Comparison of ENCODE assay signal across 8 cellular contexts in the genomic region with DNA sequence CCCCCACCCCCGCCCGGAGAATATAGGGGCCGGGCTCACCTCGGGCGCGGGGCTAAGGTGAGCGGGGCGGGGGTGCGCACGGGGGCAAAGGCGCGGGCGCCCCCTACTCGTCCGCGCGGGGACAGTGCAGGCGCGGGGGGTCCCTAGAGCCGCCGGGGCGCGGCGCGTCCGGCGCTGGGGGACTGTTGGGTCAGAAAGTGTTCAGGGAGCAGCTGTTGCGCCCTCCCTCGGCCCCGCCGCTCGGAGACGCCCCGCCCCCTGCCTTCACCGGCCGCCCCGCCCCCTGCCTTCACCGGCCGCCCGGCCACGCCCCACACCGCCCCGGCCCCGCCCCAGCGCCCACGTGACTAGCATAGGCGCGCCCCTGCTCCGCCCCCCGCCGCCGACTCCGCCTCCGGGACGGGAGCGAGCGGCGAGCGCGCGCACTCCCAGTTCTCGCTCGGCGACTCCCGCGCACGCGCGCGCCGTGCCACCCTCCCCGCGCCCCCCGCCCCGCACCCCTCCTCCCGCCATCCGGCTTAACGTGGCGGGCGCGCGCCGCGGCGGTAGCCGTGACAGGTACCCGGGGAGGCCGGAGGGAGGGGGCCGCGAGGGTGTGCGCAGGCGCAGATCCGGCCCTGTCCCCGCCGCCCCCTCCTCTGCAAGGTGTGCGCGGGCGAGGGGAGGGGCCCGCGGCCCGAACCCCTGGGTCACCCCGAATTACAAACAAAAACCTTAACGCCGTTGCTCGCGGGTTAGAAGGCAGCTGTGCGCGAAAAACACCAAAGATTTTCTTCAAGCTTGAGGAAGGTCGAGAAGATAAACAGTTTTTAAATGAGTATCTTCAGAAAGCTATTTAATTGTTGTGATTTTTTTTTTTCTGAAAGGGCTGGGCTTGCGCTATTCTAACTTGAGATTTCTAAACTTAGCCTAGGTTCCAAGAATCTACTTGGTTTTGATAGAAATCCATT. TPM values are rescaled to one million over a fixed set of nuclear protein-coding genes. Genes with fewer than 3 reads are reported as not detected.
DNase-seq lines count a peak whose midpoint lies in the region; ATAC-seq and TF ChIP-seq lines count a peak whose summit lies in the region.

No MANE protein-coding gene starts in this region.

- TF ChIP-seq EP300 in stomach (IDR thresholded peaks at IDR 0.05), result no peak

- peaks cover 45% of the 10 kb centered on the region for H3F3A ChIP-seq in GM23248 (ENCODE audit: insufficient read depth)

- peaks cover 49% of the 10 kb centered on the region for H3K4me1 Mint-ChIP-seq in activated T-helper 2 cell treated with anti-CD3 and anti-CD28 coated beads, Interferon-gamma antibody, Interleukin-2, Interleukin-4, amounts not matched to agents 10 μg/mL and 5 μg/mL and 100 μg/mL, durations not matched to agents 14 hours and 24 hours and 36 hours (ENCODE audit: low read depth)
- peaks cover 58% of the 10 kb centered on the region for H3K4me1 Mint-ChIP-seq in neural crest cell

- H3K9me3 ChIP-seq in DND-41 (ENCODE audit: insufficient read depth, low read length, severe bottlenecking) (no peaks in the 10 kb centered on the region), GM23248 (ENCODE audit: low read depth) (no peaks in the 10 kb centered on the region), stomach (no peaks in the 10 kb centered on the region)

- TF ChIP-seq CTCF in DND-41 (IDR thresholded peaks at IDR 0.05; ENCODE audit: borderline replicate concordance, extremely low read depth, low read length, poor library complexity, severe bottlenecking), result peak; percentile 55
- no peak for TF ChIP-seq CTCF in fibroblast of the aortic adventitia (IDR thresholded peaks at IDR 0.05; ENCODE audit: insufficient read depth, low read length)
- TF ChIP-seq CTCF in neural crest cell (conservative IDR thresholded peaks at IDR 0.05), result peak; percentile 45
- TF ChIP-seq CTCF in stomach (IDR thresholded peaks at IDR 0.05), result peak in 1 of 7 experiments; percentile 34

- H3K27me3 Mint-ChIP-seq in activated T-helper 2 cell treated with anti-CD3 and anti-CD28 coated beads, Interferon-gamma antibody, Interleukin-2, Interleukin-4, amounts not matched to agents 10 μg/mL and 5 μg/mL and 100 μg/mL, durations not matched to agents 14 hours and 24 hours and 36 hours (ENCODE audit: low read depth), result no peaks in the 10 kb centered on the region
- no peaks in the 10 kb centered on the region for H3K27me3 Mint-ChIP-seq in neural crest cell (ENCODE audit: low read depth)

- H2AFZ ChIP-seq in DND-41 (ENCODE audit: low read depth, low read length) (peak overlapping the region; percentile 65), GM23248 (peak overlapping the region; percentile 80)

- WGBS in GM23248 (ENCODE audit: low coverage in 1 of 2, low lambda C conversion rate in 2 of 2, missing lambda C conversion rate in 2 of 2), 2 experiments, result 0 to 1% methylated on average over 18 to 76 of the region's 110 CpGs
- 0 to 1% (median 0%) methylated on average over 16 to 110 of the region's 110 CpGs for WGBS in stomach, 5 donors

- no peaks in the 10 kb centered on the region for H3K9me2 ChIP-seq in GM23248 (ENCODE audit: insufficient read depth)

- no peaks in the 10 kb centered on the region for H3K9me3 Mint-ChIP-seq in activated T-helper 2 cell treated with anti-CD3 and anti-CD28 coated beads, Interferon-gamma antibody, Interleukin-2, Interleukin-4, amounts not matched to agents 10 μg/mL and 5 μg/mL and 100 μg/mL, durations not matched to agents 14 hours and 24 hours and 36 hours
- no peaks in the 10 kb centered on the region for H3K9me3 Mint-ChIP-seq in neural crest cell

- H3K4me3 ChIP-seq in DND-41 (ENCODE audit: low read depth in 1 of 2, low read length in 2 of 2) (peak overlapping the region; percentile 54 to 80; a peak in 3 of 4 replicates), GM23248 (peak overlapping the region; percentile 97), fibroblast of the aortic adventitia (ENCODE audit: low read depth, low read length) (peak overlapping the region; percentile 73), stomach (peak overlapping the region; percentile 63 to 94 (median 80))

- in situ Hi-C loops in GM23248 (cut with MboI), result loop anchor here (25.0 kb wide), 1 partner anchor 593 kb away; no protein-coding TSS in a partner anchor

- DNase-seq in DND-41, result peak; percentile 96
- DNase-seq in GM23248, result peak; percentile 95
- peak; percentile 78 to 79 for DNase-seq in Kasumi-1 (lab: John Stamatoyannopoulos, UW)
- peak; percentile 90 for DNase-seq in RKO (ENCODE audit: low spot score)
- peak; percentile 92 for DNase-seq in activated T-helper 2 cell treated with anti-CD3 and anti-CD28 coated beads, Interferon-gamma antibody, Interleukin-2, Interleukin-4, amounts not matched to agents 10 μg/mL and 5 μg/mL and 100 μg/mL, durations not matched to agents 14 hours and 24 hours and 36 hours (ENCODE audit: low spot score)
- DNase-seq in fibroblast of the aortic adventitia (ENCODE audit: low read depth), result peak; percentile 86
- DNase-seq in neural crest cell (ENCODE audit: low read depth, low spot score), result peak; percentile 97
- DNase-seq in stomach, result peak; percentile 99

- H4K20me1 ChIP-seq in DND-41 (ENCODE audit: insufficient read depth, low read length) (no peaks in the 10 kb centered on the region), GM23248 (ENCODE audit: insufficient read depth) (no peaks in the 10 kb centered on the region)

- H3K27ac ChIP-seq in DND-41 (ENCODE audit: low read length), result peak overlapping the region; percentile 98
- peak overlapping the region; percentile 99 for H3K27ac ChIP-seq in GM23248
- peak overlapping the region; percentile 99 to 100 (median 100) for H3K27ac ChIP-seq in stomach

- H3K27me3 ChIP-seq in DND-41 (ENCODE audit: insufficient read depth, low read length, poor library complexity) (no peaks in the 10 kb centered on the region), GM23248 (replicated peaks; ENCODE audit: insufficient read depth) (no peaks in the 10 kb centered on the region), stomach (no peaks in the 10 kb centered on the region)

- TF ChIP-seq POLR2A in stomach (IDR thresholded peaks at IDR 0.05), result no peak

- H3K4me1 ChIP-seq in DND-41 (ENCODE audit: insufficient read depth, low read length) (peaks cover 35% of the 10 kb centered on the region), GM23248 (ENCODE audit: insufficient read depth) (peaks cover 26% of the 10 kb centered on the region), stomach (peaks cover 0 to 61% (median 26%) of the 10 kb centered on the region in 4 donors)

- H3K9ac ChIP-seq in DND-41 (ENCODE audit: low read depth, low read length) (peak overlapping the region; percentile 99), GM23248 (peak overlapping the region; percentile 100)

- no peaks in the 10 kb centered on the region; the same call in 1 of the 2 replicates for H3K36me3 ChIP-seq in DND-41 (ENCODE audit: insufficient read depth, low read length)
- H3K36me3 ChIP-seq in GM23248 (ENCODE audit: low read depth), result no peaks in the 10 kb centered on the region
- H3K36me3 ChIP-seq in stomach, result no peaks in the 10 kb centered on the region

- H3K36me3 Mint-ChIP-seq in activated T-helper 2 cell treated with anti-CD3 and anti-CD28 coated beads, Interferon-gamma antibody, Interleukin-2, Interleukin-4, amounts not matched to agents 10 μg/mL and 5 μg/mL and 100 μg/mL, durations not matched to agents 14 hours and 24 hours and 36 hours (ENCODE audit: low read depth), result peaks cover 27% of the 10 kb centered on the region
- no peaks in the 10 kb centered on the region for H3K36me3 Mint-ChIP-seq in neural crest cell (ENCODE audit: low read depth)

- H3K79me2 ChIP-seq in DND-41 (ENCODE audit: insufficient read depth, low read length) (peaks cover 42% of the 10 kb centered on the region), GM23248 (ENCODE audit: insufficient read depth) (peaks cover 41% of the 10 kb centered on the region)

- ATAC-seq in DND-41 (ENCODE audit: insufficient read depth, low read depth), result peak; percentile 70

- H3K4me2 ChIP-seq in DND-41 (ENCODE audit: insufficient read depth, low read length) (peak overlapping the region; percentile 68), GM23248 (ENCODE audit: unreplicated experiment) (peak overlapping the region; percentile 93)

- peak overlapping the region; percentile 85 for H3K4me3 Mint-ChIP-seq in activated T-helper 2 cell treated with anti-CD3 and anti-CD28 coated beads, Interferon-gamma antibody, Interleukin-2, Interleukin-4, amounts not matched to agents 10 μg/mL and 5 μg/mL and 100 μg/mL, durations not matched to agents 14 hours and 24 hours and 36 hours (ENCODE audit: low read depth)
- peak overlapping the region; percentile 95 for H3K4me3 Mint-ChIP-seq in neural crest cell

- peak overlapping the region; percentile 92 for H3K27ac Mint-ChIP-seq in activated T-helper 2 cell treated with anti-CD3 and anti-CD28 coated beads, Interferon-gamma antibody, Interleukin-2, Interleukin-4, amounts not matched to agents 10 μg/mL and 5 μg/mL and 100 μg/mL, durations not matched to agents 14 hours and 24 hours and 36 hours
- H3K27ac Mint-ChIP-seq in neural crest cell (ENCODE audit: unreplicated experiment), result peak overlapping the region; percentile 85

- intact Hi-C loops in activated T-helper 2 cell treated with anti-CD3 and anti-CD28 coated beads, Interferon-gamma antibody, Interleukin-2, Interleukin-4, amounts not matched to agents 10 μg/mL and 5 μg/mL and 100 μg/mL, durations not matched to agents 14 hours and 24 hours and 36 hours (cut with micrococcal nuclease), result loop anchor here (1.0 to 5.0 kb wide), 3 partner anchors 15 to 273 kb away; no protein-coding TSS in a partner anchor
- intact Hi-C loops in stomach (cut with DNase I; ENCODE audit: low total_unique reads), result no loop called here

RNA-seq across cellular contexts. Expression of a gene that starts 0.7 kb away (rescaled TPM):
- total RNA-seq in GM23248 (2014; rRNA removed; shearing (Covaris generic)), result 18.1 and 23.5 TPM in 2 replicates
- 8.9 and 10.4 TPM in 2 replicates for polyA plus RNA-seq in GM23248 (2016; fragmentation: Nextera tagmentation; extraction: Ambion mirVana)
- total RNA-seq in activated T-helper 2 cell treated with anti-CD3 and anti-CD28 coated beads, Interferon-gamma antibody, Interleukin-2, Interleukin-4, amounts not matched to agents 10 μg/mL and 5 μg/mL and 100 μg/mL, durations not matched to agents 14 hours and 24 hours and 36 hours, result 55.4 and 60.6 TPM in 2 replicates
- 15.8 and 32.3 TPM in 2 replicates for total RNA-seq in fibroblast of the aortic adventitia (ENCODE audit: low replicate concordance)
- 32.0 and 35.5 TPM in 2 replicates for total RNA-seq in neural crest cell
- total RNA-seq in stomach, result 10 to 100 TPM; 24.3 to 40.2 (median 31.7) TPM
- 1 to 10 TPM; 6.3 to 9.6 (median 7.1) TPM for polyA plus RNA-seq in stomach

Comparison
In these comparisons a context has a peak if more than half of its experiments do, and no peak if none do; other contexts are left out.
1. Peak in every context shown above with its lines: DNase-seq, ATAC-seq, H3K4me3 ChIP-seq and H3K27ac ChIP-seq.